Comparison of ENCODE assay signal across 8 cellular contexts in the genomic region with DNA sequence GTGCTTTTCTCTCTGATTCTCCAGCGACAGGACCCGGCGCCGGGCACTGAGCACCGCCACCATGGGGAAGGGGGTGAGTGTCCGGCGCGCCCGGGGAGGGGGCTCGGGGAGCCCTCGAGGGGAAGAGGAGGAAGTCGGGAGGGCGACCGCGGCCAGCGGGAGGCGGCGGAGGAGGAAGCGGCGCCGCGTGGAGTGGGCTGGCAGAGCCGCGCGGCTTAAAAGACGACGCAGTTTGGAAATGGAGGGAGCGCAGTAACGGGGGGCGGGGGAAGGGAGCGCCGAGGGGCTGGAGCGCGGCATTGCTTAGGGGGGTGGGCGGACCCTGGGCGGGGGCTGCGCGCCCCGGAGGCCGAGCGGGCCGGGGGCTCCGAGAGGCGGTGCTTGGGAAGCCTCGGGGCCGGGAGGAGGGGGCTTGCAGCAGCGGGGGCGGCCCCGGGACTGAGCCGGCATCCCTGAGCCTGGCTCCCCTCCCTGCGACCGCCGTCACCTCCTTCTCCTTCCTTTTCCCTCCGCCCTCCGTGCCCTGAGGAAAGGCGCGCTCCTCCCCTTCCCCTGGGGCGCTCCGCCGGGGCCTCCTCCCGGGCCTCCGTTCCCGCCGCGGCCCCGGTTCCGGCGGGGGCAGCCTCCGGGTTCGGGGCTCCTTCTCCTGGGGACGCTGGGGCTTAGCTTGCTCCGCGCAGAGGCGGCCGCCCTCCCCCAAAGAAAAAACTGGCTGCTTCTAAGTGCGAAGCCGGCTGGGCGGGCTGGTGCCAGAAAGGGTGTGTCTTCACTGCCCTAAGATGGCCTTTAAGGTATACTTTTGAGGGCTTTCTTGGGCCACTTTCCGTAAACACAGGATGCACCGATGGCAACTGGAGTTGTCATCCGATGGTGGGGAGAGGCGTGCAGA. TPM values are rescaled to one million over a fixed set of nuclear protein-coding genes. Genes with fewer than 3 reads are reported as not detected.
DNase-seq lines count a peak whose midpoint lies in the region; ATAC-seq, FAIRE-seq and TF ChIP-seq lines count a peak whose summit lies in the region.

No MANE protein-coding gene starts in this region.

- no peaks in the 10 kb centered on the region for H3K36me3 Mint-ChIP-seq in osteocyte (ENCODE audit: unreplicated experiment)

- peaks cover 6% of the 10 kb centered on the region for H3K27me3 Mint-ChIP-seq in osteocyte (ENCODE audit: unreplicated experiment)

- H3K9me3 Mint-ChIP-seq in osteocyte (ENCODE audit: unreplicated experiment): no peaks in the 10 kb centered on the region

- peak overlapping the region; percentile 94 for H3K27ac Mint-ChIP-seq in osteocyte (ENCODE audit: unreplicated experiment)

- H3K4me3 Mint-ChIP-seq in osteocyte (ENCODE audit: unreplicated experiment): peak overlapping the region; percentile 91

- POLR2A ChIA-PET in RWPE1 (lab: Yijun Ruan, JAX; ENCODE audit: low non-redundant PET): interaction anchor here (0.7 kb wide), 1 partner anchor 65 kb away, joined by 4 read pairs; no protein-coding TSS in a partner anchor

- H3K27ac ChIP-seq in RWPE1: peak overlapping the region; percentile 91

- CTCF ChIA-PET in RWPE1 (lab: Yijun Ruan, JAX): interaction anchor here (1.6 kb wide), 1 partner anchor 222 kb away, joined by 9 read pairs; no protein-coding TSS in a partner anchor

- peaks cover 53% of the 10 kb centered on the region for H3K4me1 Mint-ChIP-seq in osteocyte (ENCODE audit: unreplicated experiment)

- ATAC-seq in HG03432 (IDR thresholded peaks at IDR 0.05; ENCODE audit: unreplicated experiment) (peak; percentile 8), Right ventricle myocardium inferior (peak; percentile 32)

- TF ChIP-seq CTCF in RWPE1 (conservative IDR thresholded peaks at IDR 0.05; ENCODE audit: low read depth) (no peak), osteocyte (IDR thresholded peaks at IDR 0.05) (no peak)

- intact Hi-C loops in Right ventricle myocardium inferior (cut with DNase I): loop anchor here (5.0 kb wide), 2 partner anchors 206 to 236 kb away; no protein-coding TSS in a partner anchor

- no peak for FAIRE-seq in urothelium cell line (lab: Jason Lieb, UNC)

- DNase-seq in NCI-H2196 (lab: John Stamatoyannopoulos, UW; ENCODE audit: unreplicated experiment) (peak; percentile 35), NCI-H2196 treated with DMSO at 0.1 percent for 48 hours (lab: John Stamatoyannopoulos, UW; ENCODE audit: unreplicated experiment) (no peak), RWPE1 (ENCODE audit: low spot score) (no peak), Right ventricle myocardium inferior (ENCODE audit: missing footprints) (peak; percentile 88), osteocyte (ENCODE audit: extremely low spot score, unreplicated experiment) (no peak), urothelium cell line (ENCODE audit: low spot score) (peak; percentile 75)
- peak; percentile 61 for DNase-seq in activated naive CD4-positive, alpha-beta T cell treated with anti-CD3 and anti-CD28 coated beads, Interleukin-2, amount 50 U/mL, for 16 hours

RNA-seq across cellular contexts. Expression of a gene that starts 0.7 kb away (rescaled TPM):
- total RNA-seq in Right ventricle myocardium inferior (298 TPM), osteocyte (213 TPM in 2 replicates)

Comparison
In these comparisons a context has a peak if more than half of its experiments do, and no peak if none do; other contexts are left out.
1. DNase-seq: peak in NCI-H2196 (single experiment), activated naive CD4-positive, alpha-beta T cell treated with anti-CD3 and anti-CD28 coated beads, Interleukin-2, amount 50 U/mL, for 16 hours (single experiment), Right ventricle myocardium inferior (single experiment) and urothelium cell line (single experiment); none in NCI-H2196 treated with DMSO at 0.1 percent for 48 hours (single experiment), RWPE1 (single experiment) and osteocyte (single experiment).